Comparison of ENCODE assay signal across 2 cellular contexts in genomic region chr7:93013471-93014061, GRCh38.
TF ChIP-seq lines count a peak whose summit lies in the region.

No MANE protein-coding gene starts in this region.

TF ChIP-seq in IMR-90, 13 proteins besides CTCF, POLR2A, EP300 and RAD21:
- TF ChIP-seq RFX5 (IDR thresholded peaks at IDR 0.05; ENCODE audit: low read depth, low read length), result no peak
- TF ChIP-seq FOS (IDR thresholded peaks at IDR 0.05; ENCODE audit: low read depth, low read length), result no peak
- TF ChIP-seq RCOR1 (IDR thresholded peaks at IDR 0.05; ENCODE audit: insufficient replicate concordance, low read length), result no peak

TF ChIP-seq in K562, 482 proteins besides CTCF, POLR2A, EP300 and RAD21:
- 0 out of 2 replicates have a peak, but pooled peaks have one; percentile 9 for TF ChIP-seq TEAD4 (IDR thresholded peaks at IDR 0.05; ENCODE audit: low read length)
- no peak for TF ChIP-seq TEAD4 (CRISPR knock-in tag; IDR thresholded peaks at IDR 0.05; ENCODE audit: borderline replicate concordance)
- peak; percentile 39; the same call in 1 of the 2 replicates for TF ChIP-seq TCF3 (CRISPR knock-in tag; IDR thresholded peaks at IDR 0.05)
- no peak for TF ChIP-seq TAF15 (IDR thresholded peaks at IDR 0.05; ENCODE audit: low read depth, low read length)
- peak; percentile 36; the same call in 1 of the 2 replicates for TF ChIP-seq ARID1B (IDR thresholded peaks at IDR 0.05)
- no peak for TF ChIP-seq POU5F1 (IDR thresholded peaks at IDR 0.05; ENCODE audit: borderline replicate concordance, low read depth, low read length, partially characterized antibody)
- no peak for TF ChIP-seq XRCC3 (IDR thresholded peaks at IDR 0.05)
- peak; percentile 27; the same call in 1 of the 2 replicates for TF ChIP-seq HMBOX1 (IDR thresholded peaks at IDR 0.05)
- TF ChIP-seq ZNF778 (CRISPR knock-in tag; IDR thresholded peaks at IDR 0.05), result no peak
- no peak for TF ChIP-seq XRCC4 (IDR thresholded peaks at IDR 0.05; ENCODE audit: extremely low read depth, insufficient read depth, insufficient read length)
- TF ChIP-seq RHOXF2B (CRISPR knock-in tag; conservative IDR thresholded peaks at IDR 0.05), result no peak
- TF ChIP-seq CBFA2T3 (IDR thresholded peaks at IDR 0.05), result peak; percentile 62
- TF ChIP-seq PKNOX1 (IDR thresholded peaks at IDR 0.05), result peak; percentile 40; the same call in 1 of the 2 replicates
- TF ChIP-seq MYBL2 (IDR thresholded peaks at IDR 0.05; ENCODE audit: low read depth), result no peak
- TF ChIP-seq MYBL2 (CRISPR knock-in tag; IDR thresholded peaks at IDR 0.05; ENCODE audit: borderline replicate concordance), result no peak
- TF ChIP-seq KDM4B (IDR thresholded peaks at IDR 0.05; ENCODE audit: borderline replicate concordance in 2 of 2, low read depth in 1 of 2), result no peak
- peak; percentile 33; the same call in 1 of the 2 replicates for TF ChIP-seq TAL1 (IDR thresholded peaks at IDR 0.05)
- TF ChIP-seq HDAC6 (IDR thresholded peaks at IDR 0.05; ENCODE audit: low read depth, low read length), result no peak
- no peak for TF ChIP-seq MBD2 (IDR thresholded peaks at IDR 0.05; ENCODE audit: borderline replicate concordance, low read depth)
